In the genomic region with DNA sequence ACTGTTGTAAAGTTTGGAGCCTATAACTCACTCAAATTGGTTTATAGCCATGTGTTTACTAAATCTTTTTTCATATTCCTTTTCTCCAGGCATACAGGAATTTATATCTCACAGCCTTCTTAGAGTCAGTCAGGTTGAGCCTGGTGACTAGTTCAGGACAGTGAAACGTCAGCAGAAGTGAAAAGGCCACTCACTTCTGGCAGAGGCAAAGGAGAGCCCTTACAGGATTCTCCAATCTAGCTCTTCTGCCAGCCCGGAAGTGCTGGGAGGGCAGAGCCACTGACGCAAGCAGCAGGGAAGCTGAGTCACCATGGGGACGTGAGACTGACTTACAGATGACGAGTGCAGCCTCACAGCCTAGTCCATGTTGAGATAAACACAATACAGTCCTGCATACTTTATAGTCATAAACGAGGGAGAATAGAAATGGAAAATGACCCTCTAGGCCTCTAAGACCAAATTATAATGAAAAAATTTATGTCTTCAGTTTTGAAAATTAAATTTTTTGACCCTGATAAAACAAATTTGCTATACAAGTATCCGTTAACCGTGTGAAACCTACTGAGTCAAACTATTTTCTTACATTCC, we compare ENCODE assay signal across 1 cellular context.
TF ChIP-seq lines count a peak whose summit lies in the region.

No MANE protein-coding gene starts in this region.

TF ChIP-seq in K562, 482 proteins besides CTCF, POLR2A, EP300 and RAD21 (continues in another document):
- TF ChIP-seq CHD1 (IDR thresholded peaks at IDR 0.05; ENCODE audit: low read length), result no peak
- TF ChIP-seq TCF7 (IDR thresholded peaks at IDR 0.05; ENCODE audit: borderline replicate concordance), result no peak
- peak; percentile 64; the same call in 1 of the 2 replicates for TF ChIP-seq TRIM28 (IDR thresholded peaks at IDR 0.05)
- TF ChIP-seq NCOA4 (IDR thresholded peaks at IDR 0.05; ENCODE audit: partially characterized antibody), result no peak
- no peak for TF ChIP-seq SMAD3 (CRISPR knock-in tag; conservative IDR thresholded peaks at IDR 0.05)
- no peak for TF ChIP-seq FOXP1 (CRISPR knock-in tag; IDR thresholded peaks at IDR 0.05)
- TF ChIP-seq NR2F6 (CRISPR knock-in tag; IDR thresholded peaks at IDR 0.05), result no peak
- peak; percentile 40; the same call in 1 of the 2 replicates for TF ChIP-seq ESRRA (IDR thresholded peaks at IDR 0.05; ENCODE audit: borderline replicate concordance, low read depth)
- no peak for TF ChIP-seq ZBTB1 (CRISPR knock-in tag; IDR thresholded peaks at IDR 0.05; ENCODE audit: borderline replicate concordance, low read depth)
- no peak for TF ChIP-seq PTTG1 (tag; IDR thresholded peaks at IDR 0.05; ENCODE audit: low read depth)
- TF ChIP-seq, protein P1, sequence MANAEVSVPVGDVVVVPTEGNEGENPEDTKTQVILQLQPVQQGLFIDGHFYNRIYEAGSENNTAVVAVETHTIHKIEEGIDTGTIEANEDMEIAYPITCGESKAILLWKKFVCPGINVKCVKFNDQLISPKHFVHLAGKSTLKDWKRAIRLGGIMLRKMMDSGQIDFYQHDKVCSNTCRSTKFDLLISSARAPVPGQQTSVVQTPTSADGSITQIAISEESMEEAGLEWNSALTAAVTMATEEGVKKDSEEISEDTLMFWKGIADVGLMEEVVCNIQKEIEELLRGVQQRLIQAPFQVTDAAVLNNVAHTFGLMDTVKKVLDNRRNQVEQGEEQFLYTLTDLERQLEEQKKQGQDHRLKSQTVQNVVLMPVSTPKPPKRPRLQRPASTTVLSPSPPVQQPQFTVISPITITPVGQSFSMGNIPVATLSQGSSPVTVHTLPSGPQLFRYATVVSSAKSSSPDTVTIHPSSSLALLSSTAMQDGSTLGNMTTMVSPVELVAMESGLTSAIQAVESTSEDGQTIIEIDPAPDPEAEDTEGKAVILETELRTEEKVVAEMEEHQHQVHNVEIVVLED (CRISPR knock-in tag; IDR thresholded peaks at IDR 0.05), result no peak
- TF ChIP-seq, protein P2, sequence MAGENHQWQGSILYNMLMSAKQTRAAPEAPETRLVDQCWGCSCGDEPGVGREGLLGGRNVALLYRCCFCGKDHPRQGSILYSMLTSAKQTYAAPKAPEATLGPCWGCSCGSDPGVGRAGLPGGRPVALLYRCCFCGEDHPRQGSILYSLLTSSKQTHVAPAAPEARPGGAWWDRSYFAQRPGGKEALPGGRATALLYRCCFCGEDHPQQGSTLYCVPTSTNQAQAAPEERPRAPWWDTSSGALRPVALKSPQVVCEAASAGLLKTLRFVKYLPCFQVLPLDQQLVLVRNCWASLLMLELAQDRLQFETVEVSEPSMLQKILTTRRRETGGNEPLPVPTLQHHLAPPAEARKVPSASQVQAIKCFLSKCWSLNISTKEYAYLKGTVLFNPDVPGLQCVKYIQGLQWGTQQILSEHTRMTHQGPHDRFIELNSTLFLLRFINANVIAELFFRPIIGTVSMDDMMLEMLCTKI (IDR thresholded peaks at IDR 0.05; ENCODE audit: partially characterized antibody), result no peak
- TF ChIP-seq SAFB2 (IDR thresholded peaks at IDR 0.05; ENCODE audit: borderline replicate concordance, low read depth, low read length, severe bottlenecking), result no peak
- no peak for TF ChIP-seq HDAC3 (IDR thresholded peaks at IDR 0.05; ENCODE audit: borderline replicate concordance, partially characterized antibody)
- peak; percentile 90 for TF ChIP-seq NCOA1 (IDR thresholded peaks at IDR 0.05; ENCODE audit: low read depth)
- TF ChIP-seq, protein P3, sequence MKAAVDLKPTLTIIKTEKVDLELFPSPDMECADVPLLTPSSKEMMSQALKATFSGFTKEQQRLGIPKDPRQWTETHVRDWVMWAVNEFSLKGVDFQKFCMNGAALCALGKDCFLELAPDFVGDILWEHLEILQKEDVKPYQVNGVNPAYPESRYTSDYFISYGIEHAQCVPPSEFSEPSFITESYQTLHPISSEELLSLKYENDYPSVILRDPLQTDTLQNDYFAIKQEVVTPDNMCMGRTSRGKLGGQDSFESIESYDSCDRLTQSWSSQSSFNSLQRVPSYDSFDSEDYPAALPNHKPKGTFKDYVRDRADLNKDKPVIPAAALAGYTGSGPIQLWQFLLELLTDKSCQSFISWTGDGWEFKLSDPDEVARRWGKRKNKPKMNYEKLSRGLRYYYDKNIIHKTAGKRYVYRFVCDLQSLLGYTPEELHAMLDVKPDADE (conservative IDR thresholded peaks at IDR 0.05; ENCODE audit: control insufficient read depth, low read depth, low read length), result no peak
- peak; percentile 90 for TF ChIP-seq ELF2 (CRISPR knock-in tag; IDR thresholded peaks at IDR 0.05)
- TF ChIP-seq XRCC5 (IDR thresholded peaks at IDR 0.05; ENCODE audit: low read depth, low read length), result no peak
- no peak for TF ChIP-seq ATF1 (CRISPR knock-in tag; IDR thresholded peaks at IDR 0.05)
- TF ChIP-seq ATF1 (tag; IDR thresholded peaks at IDR 0.05), result peak; percentile 98
- peak; percentile 52 for TF ChIP-seq FOS (IDR thresholded peaks at IDR 0.05; ENCODE audit: extremely low read depth, insufficient read length)
- peak; percentile 80 for TF ChIP-seq RNF2 (IDR thresholded peaks at IDR 0.05)
- TF ChIP-seq GABPB2 (CRISPR knock-in tag; conservative IDR thresholded peaks at IDR 0.05), result no peak
- 0 out of 2 replicates have a peak, but pooled peaks have one; percentile 56 for TF ChIP-seq ZNF197 (CRISPR knock-in tag; IDR thresholded peaks at IDR 0.05; ENCODE audit: low read depth)
- TF ChIP-seq, protein P4, sequence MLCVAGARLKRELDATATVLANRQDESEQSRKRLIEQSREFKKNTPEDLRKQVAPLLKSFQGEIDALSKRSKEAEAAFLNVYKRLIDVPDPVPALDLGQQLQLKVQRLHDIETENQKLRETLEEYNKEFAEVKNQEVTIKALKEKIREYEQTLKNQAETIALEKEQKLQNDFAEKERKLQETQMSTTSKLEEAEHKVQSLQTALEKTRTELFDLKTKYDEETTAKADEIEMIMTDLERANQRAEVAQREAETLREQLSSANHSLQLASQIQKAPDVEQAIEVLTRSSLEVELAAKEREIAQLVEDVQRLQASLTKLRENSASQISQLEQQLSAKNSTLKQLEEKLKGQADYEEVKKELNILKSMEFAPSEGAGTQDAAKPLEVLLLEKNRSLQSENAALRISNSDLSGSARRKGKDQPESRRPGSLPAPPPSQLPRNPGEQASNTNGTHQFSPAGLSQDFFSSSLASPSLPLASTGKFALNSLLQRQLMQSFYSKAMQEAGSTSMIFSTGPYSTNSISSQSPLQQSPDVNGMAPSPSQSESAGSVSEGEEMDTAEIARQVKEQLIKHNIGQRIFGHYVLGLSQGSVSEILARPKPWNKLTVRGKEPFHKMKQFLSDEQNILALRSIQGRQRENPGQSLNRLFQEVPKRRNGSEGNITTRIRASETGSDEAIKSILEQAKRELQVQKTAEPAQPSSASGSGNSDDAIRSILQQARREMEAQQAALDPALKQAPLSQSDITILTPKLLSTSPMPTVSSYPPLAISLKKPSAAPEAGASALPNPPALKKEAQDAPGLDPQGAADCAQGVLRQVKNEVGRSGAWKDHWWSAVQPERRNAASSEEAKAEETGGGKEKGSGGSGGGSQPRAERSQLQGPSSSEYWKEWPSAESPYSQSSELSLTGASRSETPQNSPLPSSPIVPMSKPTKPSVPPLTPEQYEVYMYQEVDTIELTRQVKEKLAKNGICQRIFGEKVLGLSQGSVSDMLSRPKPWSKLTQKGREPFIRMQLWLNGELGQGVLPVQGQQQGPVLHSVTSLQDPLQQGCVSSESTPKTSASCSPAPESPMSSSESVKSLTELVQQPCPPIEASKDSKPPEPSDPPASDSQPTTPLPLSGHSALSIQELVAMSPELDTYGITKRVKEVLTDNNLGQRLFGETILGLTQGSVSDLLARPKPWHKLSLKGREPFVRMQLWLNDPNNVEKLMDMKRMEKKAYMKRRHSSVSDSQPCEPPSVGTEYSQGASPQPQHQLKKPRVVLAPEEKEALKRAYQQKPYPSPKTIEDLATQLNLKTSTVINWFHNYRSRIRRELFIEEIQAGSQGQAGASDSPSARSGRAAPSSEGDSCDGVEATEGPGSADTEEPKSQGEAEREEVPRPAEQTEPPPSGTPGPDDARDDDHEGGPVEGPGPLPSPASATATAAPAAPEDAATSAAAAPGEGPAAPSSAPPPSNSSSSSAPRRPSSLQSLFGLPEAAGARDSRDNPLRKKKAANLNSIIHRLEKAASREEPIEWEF (CRISPR knock-in tag; IDR thresholded peaks at IDR 0.05), result no peak
- TF ChIP-seq SPI1 (IDR thresholded peaks at IDR 0.05; ENCODE audit: borderline replicate concordance, low read depth, low read length), result peak; percentile 81
- TF ChIP-seq NBN (IDR thresholded peaks at IDR 0.05; ENCODE audit: low read depth), result peak; percentile 79
- TF ChIP-seq, protein P5, sequence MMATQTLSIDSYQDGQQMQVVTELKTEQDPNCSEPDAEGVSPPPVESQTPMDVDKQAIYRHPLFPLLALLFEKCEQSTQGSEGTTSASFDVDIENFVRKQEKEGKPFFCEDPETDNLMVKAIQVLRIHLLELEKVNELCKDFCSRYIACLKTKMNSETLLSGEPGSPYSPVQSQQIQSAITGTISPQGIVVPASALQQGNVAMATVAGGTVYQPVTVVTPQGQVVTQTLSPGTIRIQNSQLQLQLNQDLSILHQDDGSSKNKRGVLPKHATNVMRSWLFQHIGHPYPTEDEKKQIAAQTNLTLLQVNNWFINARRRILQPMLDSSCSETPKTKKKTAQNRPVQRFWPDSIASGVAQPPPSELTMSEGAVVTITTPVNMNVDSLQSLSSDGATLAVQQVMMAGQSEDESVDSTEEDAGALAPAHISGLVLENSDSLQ (IDR thresholded peaks at IDR 0.05), result peak; percentile 95
- TF ChIP-seq CBFB (CRISPR knock-in tag; IDR thresholded peaks at IDR 0.05), result no peak
- TF ChIP-seq, protein P6, sequence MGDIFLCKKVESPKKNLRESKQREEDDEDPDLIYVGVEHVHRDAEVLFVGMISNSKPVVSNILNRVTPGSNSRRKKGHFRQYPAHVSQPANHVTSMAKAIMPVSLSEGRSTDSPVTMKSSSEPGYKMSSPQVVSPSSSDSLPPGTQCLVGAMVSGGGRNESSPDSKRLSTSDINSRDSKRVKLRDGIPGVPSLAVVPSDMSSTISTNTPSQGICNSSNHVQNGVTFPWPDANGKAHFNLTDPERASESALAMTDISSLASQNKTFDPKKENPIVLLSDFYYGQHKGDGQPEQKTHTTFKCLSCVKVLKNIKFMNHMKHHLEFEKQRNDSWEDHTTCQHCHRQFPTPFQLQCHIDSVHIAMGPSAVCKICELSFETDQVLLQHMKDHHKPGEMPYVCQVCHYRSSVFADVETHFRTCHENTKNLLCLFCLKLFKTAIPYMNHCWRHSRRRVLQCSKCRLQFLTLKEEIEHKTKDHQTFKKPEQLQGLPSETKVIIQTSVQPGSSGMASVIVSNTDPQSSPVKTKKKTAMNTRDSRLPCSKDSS (IDR thresholded peaks at IDR 0.05; ENCODE audit: low read depth, partially characterized antibody), result no peak
- no peak for TF ChIP-seq ZNF41 (CRISPR knock-in tag; conservative IDR thresholded peaks at IDR 0.05)
- TF ChIP-seq, protein P7, sequence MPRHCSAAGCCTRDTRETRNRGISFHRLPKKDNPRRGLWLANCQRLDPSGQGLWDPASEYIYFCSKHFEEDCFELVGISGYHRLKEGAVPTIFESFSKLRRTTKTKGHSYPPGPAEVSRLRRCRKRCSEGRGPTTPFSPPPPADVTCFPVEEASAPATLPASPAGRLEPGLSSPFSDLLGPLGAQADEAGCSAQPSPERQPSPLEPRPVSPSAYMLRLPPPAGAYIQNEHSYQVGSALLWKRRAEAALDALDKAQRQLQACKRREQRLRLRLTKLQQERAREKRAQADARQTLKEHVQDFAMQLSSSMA (CRISPR knock-in tag; IDR thresholded peaks at IDR 0.05), result no peak
- no peak for TF ChIP-seq ZNF764 (CRISPR knock-in tag; IDR thresholded peaks at IDR 0.05; ENCODE audit: low read depth)
- no peak for TF ChIP-seq GTF2F1 (IDR thresholded peaks at IDR 0.05; ENCODE audit: low read depth, low read length)
- no peak for TF ChIP-seq CHD2 (IDR thresholded peaks at IDR 0.05; ENCODE audit: low read depth, low read length)
- TF ChIP-seq, protein P8, sequence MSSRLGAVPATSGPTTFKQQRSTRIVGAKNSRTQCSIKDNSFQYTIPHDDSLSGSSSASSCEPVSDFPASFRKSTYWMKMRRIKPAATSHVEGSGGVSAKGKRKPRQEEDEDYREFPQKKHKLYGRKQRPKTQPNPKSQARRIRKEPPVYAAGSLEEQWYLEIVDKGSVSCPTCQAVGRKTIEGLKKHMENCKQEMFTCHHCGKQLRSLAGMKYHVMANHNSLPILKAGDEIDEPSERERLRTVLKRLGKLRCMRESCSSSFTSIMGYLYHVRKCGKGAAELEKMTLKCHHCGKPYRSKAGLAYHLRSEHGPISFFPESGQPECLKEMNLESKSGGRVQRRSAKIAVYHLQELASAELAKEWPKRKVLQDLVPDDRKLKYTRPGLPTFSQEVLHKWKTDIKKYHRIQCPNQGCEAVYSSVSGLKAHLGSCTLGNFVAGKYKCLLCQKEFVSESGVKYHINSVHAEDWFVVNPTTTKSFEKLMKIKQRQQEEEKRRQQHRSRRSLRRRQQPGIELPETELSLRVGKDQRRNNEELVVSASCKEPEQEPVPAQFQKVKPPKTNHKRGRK (tag; IDR thresholded peaks at IDR 0.05), result no peak
- 0 out of 4 replicates have a peak, but pooled peaks of 1 of the 2 experiments have one; percentile 42 for TF ChIP-seq FOXA3 (CRISPR knock-in tag; conservative IDR thresholded peaks at IDR 0.05 in 1 of 2, IDR thresholded peaks at IDR 0.05 in 1 of 2)
- TF ChIP-seq POLR2AphosphoS2 (IDR thresholded peaks at IDR 0.05; ENCODE audit: low read length), result peak; percentile 70; the same call in 1 of the 2 replicates
- TF ChIP-seq, protein P9, sequence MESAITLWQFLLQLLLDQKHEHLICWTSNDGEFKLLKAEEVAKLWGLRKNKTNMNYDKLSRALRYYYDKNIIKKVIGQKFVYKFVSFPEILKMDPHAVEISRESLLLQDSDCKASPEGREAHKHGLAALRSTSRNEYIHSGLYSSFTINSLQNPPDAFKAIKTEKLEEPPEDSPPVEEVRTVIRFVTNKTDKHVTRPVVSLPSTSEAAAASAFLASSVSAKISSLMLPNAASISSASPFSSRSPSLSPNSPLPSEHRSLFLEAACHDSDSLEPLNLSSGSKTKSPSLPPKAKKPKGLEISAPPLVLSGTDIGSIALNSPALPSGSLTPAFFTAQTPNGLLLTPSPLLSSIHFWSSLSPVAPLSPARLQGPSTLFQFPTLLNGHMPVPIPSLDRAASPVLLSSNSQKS (CRISPR knock-in tag; IDR thresholded peaks at IDR 0.05), result no peak
- TF ChIP-seq MEF2A (IDR thresholded peaks at IDR 0.05; ENCODE audit: control insufficient read depth, low read depth, low read length), result no peak
- peak; percentile 87 for TF ChIP-seq GABPA (tag; conservative IDR thresholded peaks at IDR 0.05; ENCODE audit: low read depth)
- no peak for TF ChIP-seq POLR3A (IDR thresholded peaks at IDR 0.05; ENCODE audit: borderline replicate concordance, extremely low read depth, insufficient read depth, insufficient read length)
- no peak for TF ChIP-seq SMARCB1 (IDR thresholded peaks at IDR 0.05; ENCODE audit: insufficient read length, low read depth)
- TF ChIP-seq MYNN (IDR thresholded peaks at IDR 0.05), result peak; percentile 99
- TF ChIP-seq MYNN (CRISPR knock-in tag; IDR thresholded peaks at IDR 0.05), result no peak
- no peak for TF ChIP-seq FUS (optimal IDR thresholded peaks at IDR 0.05; ENCODE audit: low read depth, low read length)
- TF ChIP-seq BRD9 (IDR thresholded peaks at IDR 0.05; ENCODE audit: low read depth, partially characterized antibody), result peak; percentile 50
